ENCODE assay signal across 2 cellular contexts in the genomic region with DNA sequence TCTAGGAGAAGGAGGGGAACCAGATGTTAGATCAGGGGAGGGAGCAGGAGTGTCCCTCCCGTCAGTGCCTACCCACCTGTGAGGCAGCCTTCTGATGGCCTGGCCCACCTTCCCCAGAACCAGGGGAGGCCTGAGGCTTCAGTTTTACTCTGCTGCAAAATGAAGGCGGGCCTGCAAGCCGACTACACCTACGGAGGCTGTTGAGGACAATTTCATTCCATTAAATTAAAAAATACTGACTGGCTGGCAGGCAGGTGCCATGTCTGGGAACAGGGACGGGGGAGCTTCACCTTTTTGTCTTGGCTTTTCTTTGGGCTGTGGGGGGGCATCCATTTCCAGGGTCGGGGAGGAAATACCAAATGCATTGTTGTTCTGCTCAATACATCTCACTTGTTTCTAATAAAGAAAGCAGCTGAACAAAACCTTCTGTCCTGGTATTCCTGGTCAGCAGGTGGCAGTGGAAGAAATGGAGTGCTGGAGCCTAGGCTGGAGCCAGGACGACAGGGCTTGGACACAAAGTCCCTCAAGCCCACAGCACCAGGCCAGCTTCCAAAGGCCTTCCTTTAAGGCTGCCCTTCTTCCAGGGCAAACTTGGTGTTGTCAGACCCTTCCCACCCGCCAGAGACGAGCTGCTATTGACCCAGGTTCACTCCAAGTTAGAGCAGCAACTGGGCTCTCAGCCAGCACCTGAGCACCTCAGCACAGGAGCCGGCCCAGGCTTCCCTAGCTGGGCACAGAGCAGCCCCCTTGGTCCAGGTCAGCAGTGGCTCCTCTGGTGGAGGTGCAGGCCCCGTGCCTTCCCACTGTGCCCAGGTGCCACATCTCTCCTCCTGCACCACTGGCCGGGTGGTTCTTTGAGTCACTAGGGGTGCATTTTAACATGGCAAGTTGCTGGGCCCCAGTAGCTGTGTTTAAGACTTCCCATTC.
TF ChIP-seq lines count a peak whose summit lies in the region.

No MANE protein-coding gene starts in this region.

TF ChIP-seq in GM23338, 12 proteins besides CTCF, POLR2A, EP300 and RAD21 (continues in another document):
- TF ChIP-seq REST (IDR thresholded peaks at IDR 0.05; ENCODE audit: unreplicated experiment) (no peak), EZH2 (IDR thresholded peaks at IDR 0.05; ENCODE audit: low read depth, unreplicated experiment) (no peak), ZNF331 (CRISPR knock-in tag; IDR thresholded peaks at IDR 0.05; ENCODE audit: low read depth) (no peak), CREB1 (CRISPR knock-in tag; IDR thresholded peaks at IDR 0.05; ENCODE audit: low read depth) (no peak), EZH2phosphoT487 (IDR thresholded peaks at IDR 0.05; ENCODE audit: unreplicated experiment) (no peak), JUNB (IDR thresholded peaks at IDR 0.05; ENCODE audit: unreplicated experiment) (no peak), POLR2AphosphoS5 (IDR thresholded peaks at IDR 0.05; ENCODE audit: low read depth) (no peak), NANOG (IDR thresholded peaks at IDR 0.05; ENCODE audit: borderline replicate concordance) (no peak)
- TF ChIP-seq, protein P1, sequence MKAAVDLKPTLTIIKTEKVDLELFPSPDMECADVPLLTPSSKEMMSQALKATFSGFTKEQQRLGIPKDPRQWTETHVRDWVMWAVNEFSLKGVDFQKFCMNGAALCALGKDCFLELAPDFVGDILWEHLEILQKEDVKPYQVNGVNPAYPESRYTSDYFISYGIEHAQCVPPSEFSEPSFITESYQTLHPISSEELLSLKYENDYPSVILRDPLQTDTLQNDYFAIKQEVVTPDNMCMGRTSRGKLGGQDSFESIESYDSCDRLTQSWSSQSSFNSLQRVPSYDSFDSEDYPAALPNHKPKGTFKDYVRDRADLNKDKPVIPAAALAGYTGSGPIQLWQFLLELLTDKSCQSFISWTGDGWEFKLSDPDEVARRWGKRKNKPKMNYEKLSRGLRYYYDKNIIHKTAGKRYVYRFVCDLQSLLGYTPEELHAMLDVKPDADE (IDR thresholded peaks at IDR 0.05), result no peak

TF ChIP-seq in WTC11, 78 proteins besides CTCF, POLR2A, EP300 and RAD21 (continued from another document):
- TF ChIP-seq, protein P2, sequence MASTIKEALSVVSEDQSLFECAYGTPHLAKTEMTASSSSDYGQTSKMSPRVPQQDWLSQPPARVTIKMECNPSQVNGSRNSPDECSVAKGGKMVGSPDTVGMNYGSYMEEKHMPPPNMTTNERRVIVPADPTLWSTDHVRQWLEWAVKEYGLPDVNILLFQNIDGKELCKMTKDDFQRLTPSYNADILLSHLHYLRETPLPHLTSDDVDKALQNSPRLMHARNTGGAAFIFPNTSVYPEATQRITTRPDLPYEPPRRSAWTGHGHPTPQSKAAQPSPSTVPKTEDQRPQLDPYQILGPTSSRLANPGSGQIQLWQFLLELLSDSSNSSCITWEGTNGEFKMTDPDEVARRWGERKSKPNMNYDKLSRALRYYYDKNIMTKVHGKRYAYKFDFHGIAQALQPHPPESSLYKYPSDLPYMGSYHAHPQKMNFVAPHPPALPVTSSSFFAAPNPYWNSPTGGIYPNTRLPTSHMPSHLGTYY (CRISPR knock-in tag; IDR thresholded peaks at IDR 0.05), result no peak
- TF ChIP-seq, protein P3, sequence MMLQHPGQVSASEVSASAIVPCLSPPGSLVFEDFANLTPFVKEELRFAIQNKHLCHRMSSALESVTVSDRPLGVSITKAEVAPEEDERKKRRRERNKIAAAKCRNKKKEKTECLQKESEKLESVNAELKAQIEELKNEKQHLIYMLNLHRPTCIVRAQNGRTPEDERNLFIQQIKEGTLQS (CRISPR knock-in tag; conservative IDR thresholded peaks at IDR 0.05), result no peak
